In genomic region chr16:10514369-10515055, GRCh38 we compare ENCODE assay signal across 8 cellular contexts.
DNase-seq lines count a peak whose midpoint lies in the region; ATAC-seq, FAIRE-seq and TF ChIP-seq lines count a peak whose summit lies in the region.

No MANE protein-coding gene starts in this region.

- no peaks in the 10 kb centered on the region for H3K36me3 ChIP-seq in transverse colon

- DNase-seq in NCI-H2107 (lab: John Stamatoyannopoulos, UW) (peak; percentile 28), endothelial cell (ENCODE audit: low spot score) (peak; percentile 57), mucosa of gallbladder (ENCODE audit: low spot score) (peak; percentile 38), transverse colon (peak; percentile 37)
- peak; percentile 11 to 34 for DNase-seq in activated CD4-positive, alpha-beta T cell treated with anti-CD3 and anti-CD28 coated beads for 4 hours

- peak; percentile 89 for FAIRE-seq in A204.1 (lab: Jason Lieb, UNC)

- no peaks in the 10 kb centered on the region for H3K36me3 Mint-ChIP-seq in endothelial cell (ENCODE audit: low read depth, unreplicated experiment)

- no peak for ATAC-seq in GM18868 (IDR thresholded peaks at IDR 0.05; ENCODE audit: unreplicated experiment)

- no peak overlapping the region for H3K4me3 Mint-ChIP-seq in endothelial cell (ENCODE audit: unreplicated experiment)

- no peak for TF ChIP-seq POLR2A in transverse colon (IDR thresholded peaks at IDR 0.05)

- no peaks in the 10 kb centered on the region for H3K4me1 Mint-ChIP-seq in endothelial cell (ENCODE audit: unreplicated experiment)

- H3K27ac Mint-ChIP-seq in endothelial cell (ENCODE audit: unreplicated experiment) = no peak overlapping the region

- no peak overlapping the region for H3K27ac ChIP-seq in transverse colon

- intact Hi-C loops in transverse colon (cut with DNase I; ENCODE audit: low total_unique reads) = no loop called here

- no peak overlapping the region for H3K4me3 ChIP-seq in transverse colon

- no peak for TF ChIP-seq EP300 in transverse colon (IDR thresholded peaks at IDR 0.05; ENCODE audit: low read depth)

- WGBS in transverse colon (ENCODE audit: low coverage in 1 of 2), 2 donors = 17 to 38% methylated on average over 3 to 6 of the region's 6 CpGs

- no peaks in the 10 kb centered on the region for H3K27me3 ChIP-seq in transverse colon

- H3K27me3 Mint-ChIP-seq in endothelial cell (ENCODE audit: unreplicated experiment) = peaks cover 2% of the 10 kb centered on the region

- in situ Hi-C loops in transverse colon (cut with MboI; ENCODE audit: low pct_ligation_motif_present in 1 of 4, low pct_unique_long_range_greater_than_20kb in 1 of 4, low sequenced_read_pairs in 3 of 4) = loop anchor here in 3 of 4 donors (5.0 to 25.0 kb wide), 6 partner anchors 218 to 400 kb away; no protein-coding TSS in a partner anchor

- peak; percentile 61; the same call in 2 of the 3 replicates for TF ChIP-seq CTCF in GM12872 (IDR thresholded peaks at IDR 0.05; ENCODE audit: insufficient read depth, low read depth, low read length)
- TF ChIP-seq CTCF in endothelial cell (IDR thresholded peaks at IDR 0.05; ENCODE audit: unreplicated experiment) = peak; percentile 79
- TF ChIP-seq CTCF in transverse colon (IDR thresholded peaks at IDR 0.05) = peak; percentile 59 to 77 (median 66)

- peaks cover 0 to 11% (median 5%) of the 10 kb centered on the region in 4 donors for H3K4me1 ChIP-seq in transverse colon

- no peaks in the 10 kb centered on the region for H3K9me3 Mint-ChIP-seq in endothelial cell (ENCODE audit: unreplicated experiment)

- H3K9me3 ChIP-seq in transverse colon = no peaks in the 10 kb centered on the region
